Comparison of ENCODE assay signal across 15 cellular contexts in genomic region chr1:161933592-161934277, GRCh38.
DNase-seq lines count a peak whose midpoint lies in the region; ATAC-seq and TF ChIP-seq lines count a peak whose summit lies in the region.
"Had no signal": no experiment of that assay in that cellular context is flagged by ENCODE, and none has a peak within 500 bp of the region (broad histone marks: within the 10 kb centered on the region; RNA-seq: fewer than 3 reads in every experiment).

No MANE protein-coding gene starts in this region.

- H3K4me2 ChIP-seq in osteoblast (ENCODE audit: insufficient read depth, low read length) = no peak overlapping the region

- POLR2A ChIA-PET in Caco-2 (lab: Charles Lee) = no interaction called here

- H3K27me3 Mint-ChIP-seq in T-helper 2 cell treated with Interferon-gamma antibody and Interleukin-4, amounts not matched to agents 5 μg/mL and 100 μg/mL, for 36 hours (ENCODE audit: low read depth) = no peaks in the 10 kb centered on the region
- H3K27me3 Mint-ChIP-seq in Caco-2 (ENCODE audit: insufficient read depth, unreplicated experiment) = no peaks in the 10 kb centered on the region

- no peaks in the 10 kb centered on the region for H3K79me2 ChIP-seq in osteoblast (ENCODE audit: insufficient read depth, low read length)

- H3K27ac ChIP-seq in SK-N-MC = no peak overlapping the region
- no peak overlapping the region for H3K27ac ChIP-seq in osteoblast (ENCODE audit: low read depth, low read length)
- no peak overlapping the region for H3K27ac ChIP-seq in Peyer's patch
- H3K27ac ChIP-seq: pancreas, RWPE1, upper lobe of right lung, VCaP had no signal

- H3K9me3 ChIP-seq in SK-N-MC (ENCODE audit: low read depth, low read length) (no peaks in the 10 kb centered on the region), osteoblast (ENCODE audit: low read depth, low read length) (no peaks in the 10 kb centered on the region), Caco-2 (no peaks in the 10 kb centered on the region), Peyer's patch (no peaks in the 10 kb centered on the region)
- H3K9me3 ChIP-seq: pancreas, upper lobe of right lung had no signal

- peak overlapping the region; percentile 60 for H3K4me3 Mint-ChIP-seq in T-helper 2 cell treated with Interferon-gamma antibody and Interleukin-4, amounts not matched to agents 5 μg/mL and 100 μg/mL, for 36 hours
- H3K4me3 Mint-ChIP-seq in Caco-2 (ENCODE audit: unreplicated experiment) = no peak overlapping the region

- H3K4me1 ChIP-seq in osteoblast (ENCODE audit: insufficient read depth, low read length) (peaks cover 16% of the 10 kb centered on the region), Caco-2 (no peaks in the 10 kb centered on the region), Peyer's patch (no peaks in the 10 kb centered on the region)
- H3K4me1 ChIP-seq: pancreas, upper lobe of right lung had no signal

- no peaks in the 10 kb centered on the region for H3K27me3 ChIP-seq in osteoblast (ENCODE audit: insufficient read depth, low read length)
- no peaks in the 10 kb centered on the region for H3K27me3 ChIP-seq in Caco-2 (replicated peaks; ENCODE audit: control insufficient read depth, insufficient read depth, low read length)
- no peaks in the 10 kb centered on the region for H3K27me3 ChIP-seq in Peyer's patch
- H3K27me3 ChIP-seq: pancreas, upper lobe of right lung had no signal

- H3K4me3 ChIP-seq in SK-N-MC (no peak overlapping the region), osteoblast (ENCODE audit: insufficient read depth, low read length) (no peak overlapping the region), Caco-2 (ENCODE audit: low read depth, low read length) (no peak overlapping the region), Peyer's patch (no peak overlapping the region)
- H3K4me3 ChIP-seq: pancreas, upper lobe of right lung had no signal

- TF ChIP-seq POLR2A in Peyer's patch (IDR thresholded peaks at IDR 0.05) = no peak

- H3K4me1 Mint-ChIP-seq in T-helper 2 cell treated with Interferon-gamma antibody and Interleukin-4, amounts not matched to agents 5 μg/mL and 100 μg/mL, for 36 hours (ENCODE audit: low read depth) = peaks cover 32% of the 10 kb centered on the region
- H3K4me1 Mint-ChIP-seq in Caco-2 (ENCODE audit: low read depth, unreplicated experiment) = peaks cover 8% of the 10 kb centered on the region

- no peak overlapping the region for H3K9ac ChIP-seq in SK-N-MC (ENCODE audit: insufficient read length)

- TF ChIP-seq CTCF in osteoblast (IDR thresholded peaks at IDR 0.05; ENCODE audit: extremely low read depth, low read depth, low read length) = no peak
- TF ChIP-seq CTCF in Caco-2 (IDR thresholded peaks at IDR 0.05; ENCODE audit: insufficient read depth in 1 of 2, low read depth in 1 of 2, low read length in 1 of 2, severe bottlenecking in 1 of 2, unreplicated experiment in 1 of 2) = no peak
- TF ChIP-seq CTCF in Peyer's patch (IDR thresholded peaks at IDR 0.05) = no peak

- H4K20me1 ChIP-seq in osteoblast (ENCODE audit: insufficient read depth, low read length) = no peaks in the 10 kb centered on the region

- no TSS peak for BruUV-seq in Caco-2 (replicated peaks; lab: Mats Ljungman, UMichigan)

- H3K27ac Mint-ChIP-seq in T-helper 2 cell treated with Interferon-gamma antibody and Interleukin-4, amounts not matched to agents 5 μg/mL and 100 μg/mL, for 36 hours = peak overlapping the region; percentile 75
- H3K27ac Mint-ChIP-seq in Caco-2 (ENCODE audit: unreplicated experiment) = no peak overlapping the region

- H3K36me3 ChIP-seq in SK-N-MC (ENCODE audit: insufficient read depth, low read length) = no peaks in the 10 kb centered on the region
- H3K36me3 ChIP-seq in osteoblast (ENCODE audit: insufficient read depth, low read length) = no peaks in the 10 kb centered on the region
- H3K36me3 ChIP-seq in Caco-2 (ENCODE audit: control insufficient read depth, insufficient read depth, low read length) = no peaks in the 10 kb centered on the region
- no peaks in the 10 kb centered on the region for H3K36me3 ChIP-seq in Peyer's patch
- H3K36me3 ChIP-seq: upper lobe of right lung had no signal

- ATAC-seq in GM21619 (IDR thresholded peaks at IDR 0.05; ENCODE audit: unreplicated experiment) = peak; percentile 56
- ATAC-seq: upper lobe of right lung had no signal

- DNase-seq in T-helper 2 cell treated with Interferon-gamma antibody and Interleukin-4, amounts not matched to agents 5 μg/mL and 100 μg/mL, for 36 hours (ENCODE audit: low spot score) = no peak
- DNase-seq in T-helper 2 cell = no peak
- DNase-seq in SK-N-MC (ENCODE audit: low read depth, low spot score) = peak; percentile 39
- DNase-seq in osteoblast (ENCODE audit: insufficient read length, low spot score, missing footprints) = peak; percentile 6
- DNase-seq in COLO668 (lab: John Stamatoyannopoulos, UW; ENCODE audit: unreplicated experiment) = no peak
- DNase-seq in Caco-2 = no peak
- DNase-seq in Peyer's patch = no peak
- DNase-seq: activated effector memory CD4-positive, alpha-beta T cell treated with Interleukin-2 at 50 U/mL for 16 hours; mesenchymal stem cell; NCI-H446; pancreas; upper lobe of right lung had no signal

- H2AFZ ChIP-seq in osteoblast (ENCODE audit: low read length) = no peak overlapping the region

- CTCF ChIA-PET in Caco-2 (lab: Charles Lee) = no interaction called here

- H3K9me3 Mint-ChIP-seq in T-helper 2 cell treated with Interferon-gamma antibody and Interleukin-4, amounts not matched to agents 5 μg/mL and 100 μg/mL, for 36 hours = no peaks in the 10 kb centered on the region
- H3K9me3 Mint-ChIP-seq in Caco-2 (ENCODE audit: unreplicated experiment) = no peaks in the 10 kb centered on the region

- intact Hi-C loops in Caco-2 (cut with micrococcal nuclease; ENCODE audit: unreplicated experiment) = no loop called here

- H3K36me3 Mint-ChIP-seq in T-helper 2 cell treated with Interferon-gamma antibody and Interleukin-4, amounts not matched to agents 5 μg/mL and 100 μg/mL, for 36 hours (ENCODE audit: low read depth) = peaks cover 15% of the 10 kb centered on the region
- H3K36me3 Mint-ChIP-seq in Caco-2 (ENCODE audit: insufficient read depth, unreplicated experiment) = no peaks in the 10 kb centered on the region

Comparison
In these comparisons a context has a peak if more than half of its experiments do, and no peak if none do; other contexts are left out.
1. DNase-seq: peak in SK-N-MC (single experiment) and osteoblast (single experiment); none in T-helper 2 cell treated with Interferon-gamma antibody and Interleukin-4, amounts not matched to agents 5 μg/mL and 100 μg/mL, for 36 hours (single experiment), T-helper 2 cell (0 of 5), COLO668 (single experiment), Caco-2 (0 of 2) and Peyer's patch (0 of 3).